In the genomic region with DNA sequence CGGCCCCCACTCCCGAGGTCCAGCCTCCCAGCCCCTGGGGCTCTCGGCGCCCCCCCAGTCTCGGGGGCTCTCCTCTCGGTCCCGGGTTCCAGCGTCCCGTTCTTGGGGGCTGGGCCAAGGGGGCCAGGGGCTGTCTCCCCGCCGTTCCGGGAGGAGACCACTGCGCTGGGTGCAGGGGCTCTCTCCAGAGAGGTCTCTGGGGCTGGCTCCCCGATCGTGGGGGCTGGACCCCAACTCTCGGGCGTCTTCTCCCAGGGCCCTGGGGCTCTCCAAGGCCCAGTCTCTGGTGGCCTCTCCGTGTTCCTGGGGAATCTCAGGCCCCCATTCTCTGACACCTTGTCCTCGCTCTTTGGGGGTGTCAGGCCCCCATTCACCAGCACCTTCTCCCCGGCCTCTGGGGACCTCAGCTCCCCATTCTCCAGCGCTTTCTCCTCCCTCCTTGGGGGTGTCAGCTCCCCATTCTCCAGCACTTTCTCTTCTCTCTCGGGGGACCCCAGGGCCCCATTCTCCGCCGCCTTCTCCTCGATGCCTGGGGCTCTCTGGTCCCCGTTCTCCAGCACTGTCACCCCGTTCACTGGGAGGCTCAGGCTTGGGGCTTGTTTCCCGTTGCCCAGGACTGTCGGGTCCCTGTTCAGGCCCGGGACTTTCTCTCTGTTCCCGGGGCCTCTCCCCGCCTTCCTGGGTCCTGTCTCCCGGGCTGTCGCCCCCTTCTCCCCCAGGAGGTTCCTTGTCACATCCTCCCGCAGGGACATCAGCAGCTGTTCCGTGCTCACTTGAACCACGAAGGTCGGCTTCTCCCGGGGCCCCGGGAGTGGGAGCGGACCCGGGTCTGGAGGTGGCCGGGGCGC, we compare ENCODE assay signal across 1 cellular context.
A peak's percentile ranks its signal among the peaks of the same experiment; 100 is the strongest.
TF ChIP-seq lines count a peak whose summit lies in the region.

No MANE protein-coding gene starts in this region.

TF ChIP-seq in HepG2, 621 proteins besides CTCF, POLR2A, EP300 and RAD21 (continues in another document):
- TF ChIP-seq YEATS2 (CRISPR knock-in tag; IDR thresholded peaks at IDR 0.05; ENCODE audit: borderline replicate concordance) (no peak), ZFAT (CRISPR knock-in tag; conservative IDR thresholded peaks at IDR 0.05) (no peak), ZNF503 (CRISPR knock-in tag; IDR thresholded peaks at IDR 0.05) (no peak), EZH2 (conservative IDR thresholded peaks at IDR 0.05; ENCODE audit: low read depth, low read length) (no peak), PHF20 (CRISPR knock-in tag; IDR thresholded peaks at IDR 0.05) (no peak), ZNF317 (CRISPR knock-in tag; IDR thresholded peaks at IDR 0.05) (no peak), ZIK1 (CRISPR knock-in tag; IDR thresholded peaks at IDR 0.05; ENCODE audit: borderline replicate concordance, low read depth) (no peak), SNAI1 (CRISPR knock-in tag; IDR thresholded peaks at IDR 0.05; ENCODE audit: borderline replicate concordance) (no peak), MEIS2 (CRISPR knock-in tag; IDR thresholded peaks at IDR 0.05) (no peak), ZNF513 (CRISPR knock-in tag; conservative IDR thresholded peaks at IDR 0.05) (no peak), RNF2 (conservative IDR thresholded peaks at IDR 0.05; ENCODE audit: low read depth) (no peak), NPAS2 (CRISPR knock-in tag; IDR thresholded peaks at IDR 0.05; ENCODE audit: borderline replicate concordance) (no peak), ZNF407 (CRISPR knock-in tag; IDR thresholded peaks at IDR 0.05; ENCODE audit: not compliant biosample characterization) (no peak), THYN1 (CRISPR knock-in tag; IDR thresholded peaks at IDR 0.05; ENCODE audit: borderline replicate concordance, low read depth) (no peak), FOXC1 (CRISPR knock-in tag; IDR thresholded peaks at IDR 0.05; ENCODE audit: borderline replicate concordance) (no peak), ZNF34 (CRISPR knock-in tag; IDR thresholded peaks at IDR 0.05; ENCODE audit: borderline replicate concordance) (no peak), ZNF577 (CRISPR knock-in tag; IDR thresholded peaks at IDR 0.05; ENCODE audit: borderline replicate concordance, low read depth) (no peak), ZNF607 (CRISPR knock-in tag; IDR thresholded peaks at IDR 0.05; ENCODE audit: borderline replicate concordance) (no peak), ZNF569 (CRISPR knock-in tag; IDR thresholded peaks at IDR 0.05; ENCODE audit: borderline replicate concordance) (no peak), ZNF616 (CRISPR knock-in tag; IDR thresholded peaks at IDR 0.05; ENCODE audit: low read depth) (no peak), KLF13 (CRISPR knock-in tag; IDR thresholded peaks at IDR 0.05) (no peak), ZBTB20 (CRISPR knock-in tag; IDR thresholded peaks at IDR 0.05; ENCODE audit: borderline replicate concordance, low read depth) (no peak), SMARCE1 (IDR thresholded peaks at IDR 0.05; ENCODE audit: borderline replicate concordance) (no peak), ZNF629 (CRISPR knock-in tag; conservative IDR thresholded peaks at IDR 0.05) (no peak)
- TF ChIP-seq, protein P1, sequence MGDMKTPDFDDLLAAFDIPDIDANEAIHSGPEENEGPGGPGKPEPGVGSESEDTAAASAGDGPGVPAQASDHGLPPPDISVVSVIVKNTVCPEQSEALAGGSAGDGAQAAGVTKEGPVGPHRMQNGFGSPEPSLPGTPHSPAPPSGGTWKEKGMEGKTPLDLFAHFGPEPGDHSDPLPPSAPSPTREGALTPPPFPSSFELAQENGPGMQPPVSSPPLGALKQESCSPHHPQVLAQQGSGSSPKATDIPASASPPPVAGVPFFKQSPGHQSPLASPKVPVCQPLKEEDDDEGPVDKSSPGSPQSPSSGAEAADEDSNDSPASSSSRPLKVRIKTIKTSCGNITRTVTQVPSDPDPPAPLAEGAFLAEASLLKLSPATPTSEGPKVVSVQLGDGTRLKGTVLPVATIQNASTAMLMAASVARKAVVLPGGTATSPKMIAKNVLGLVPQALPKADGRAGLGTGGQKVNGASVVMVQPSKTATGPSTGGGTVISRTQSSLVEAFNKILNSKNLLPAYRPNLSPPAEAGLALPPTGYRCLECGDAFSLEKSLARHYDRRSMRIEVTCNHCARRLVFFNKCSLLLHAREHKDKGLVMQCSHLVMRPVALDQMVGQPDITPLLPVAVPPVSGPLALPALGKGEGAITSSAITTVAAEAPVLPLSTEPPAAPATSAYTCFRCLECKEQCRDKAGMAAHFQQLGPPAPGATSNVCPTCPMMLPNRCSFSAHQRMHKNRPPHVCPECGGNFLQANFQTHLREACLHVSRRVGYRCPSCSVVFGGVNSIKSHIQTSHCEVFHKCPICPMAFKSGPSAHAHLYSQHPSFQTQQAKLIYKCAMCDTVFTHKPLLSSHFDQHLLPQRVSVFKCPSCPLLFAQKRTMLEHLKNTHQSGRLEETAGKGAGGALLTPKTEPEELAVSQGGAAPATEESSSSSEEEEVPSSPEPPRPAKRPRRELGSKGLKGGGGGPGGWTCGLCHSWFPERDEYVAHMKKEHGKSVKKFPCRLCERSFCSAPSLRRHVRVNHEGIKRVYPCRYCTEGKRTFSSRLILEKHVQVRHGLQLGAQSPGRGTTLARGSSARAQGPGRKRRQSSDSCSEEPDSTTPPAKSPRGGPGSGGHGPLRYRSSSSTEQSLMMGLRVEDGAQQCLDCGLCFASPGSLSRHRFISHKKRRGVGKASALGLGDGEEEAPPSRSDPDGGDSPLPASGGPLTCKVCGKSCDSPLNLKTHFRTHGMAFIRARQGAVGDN (CRISPR knock-in tag; IDR thresholded peaks at IDR 0.05) = peak; percentile 21; the same call in 1 of the 2 replicates
- TF ChIP-seq, protein P2, sequence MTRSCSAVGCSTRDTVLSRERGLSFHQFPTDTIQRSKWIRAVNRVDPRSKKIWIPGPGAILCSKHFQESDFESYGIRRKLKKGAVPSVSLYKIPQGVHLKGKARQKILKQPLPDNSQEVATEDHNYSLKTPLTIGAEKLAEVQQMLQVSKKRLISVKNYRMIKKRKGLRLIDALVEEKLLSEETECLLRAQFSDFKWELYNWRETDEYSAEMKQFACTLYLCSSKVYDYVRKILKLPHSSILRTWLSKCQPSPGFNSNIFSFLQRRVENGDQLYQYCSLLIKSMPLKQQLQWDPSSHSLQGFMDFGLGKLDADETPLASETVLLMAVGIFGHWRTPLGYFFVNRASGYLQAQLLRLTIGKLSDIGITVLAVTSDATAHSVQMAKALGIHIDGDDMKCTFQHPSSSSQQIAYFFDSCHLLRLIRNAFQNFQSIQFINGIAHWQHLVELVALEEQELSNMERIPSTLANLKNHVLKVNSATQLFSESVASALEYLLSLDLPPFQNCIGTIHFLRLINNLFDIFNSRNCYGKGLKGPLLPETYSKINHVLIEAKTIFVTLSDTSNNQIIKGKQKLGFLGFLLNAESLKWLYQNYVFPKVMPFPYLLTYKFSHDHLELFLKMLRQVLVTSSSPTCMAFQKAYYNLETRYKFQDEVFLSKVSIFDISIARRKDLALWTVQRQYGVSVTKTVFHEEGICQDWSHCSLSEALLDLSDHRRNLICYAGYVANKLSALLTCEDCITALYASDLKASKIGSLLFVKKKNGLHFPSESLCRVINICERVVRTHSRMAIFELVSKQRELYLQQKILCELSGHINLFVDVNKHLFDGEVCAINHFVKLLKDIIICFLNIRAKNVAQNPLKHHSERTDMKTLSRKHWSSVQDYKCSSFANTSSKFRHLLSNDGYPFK (CRISPR knock-in tag; IDR thresholded peaks at IDR 0.05; ENCODE audit: borderline replicate concordance) = 0 out of 2 replicates have a peak, but pooled peaks have one; percentile 5
- TF ChIP-seq, protein P3, sequence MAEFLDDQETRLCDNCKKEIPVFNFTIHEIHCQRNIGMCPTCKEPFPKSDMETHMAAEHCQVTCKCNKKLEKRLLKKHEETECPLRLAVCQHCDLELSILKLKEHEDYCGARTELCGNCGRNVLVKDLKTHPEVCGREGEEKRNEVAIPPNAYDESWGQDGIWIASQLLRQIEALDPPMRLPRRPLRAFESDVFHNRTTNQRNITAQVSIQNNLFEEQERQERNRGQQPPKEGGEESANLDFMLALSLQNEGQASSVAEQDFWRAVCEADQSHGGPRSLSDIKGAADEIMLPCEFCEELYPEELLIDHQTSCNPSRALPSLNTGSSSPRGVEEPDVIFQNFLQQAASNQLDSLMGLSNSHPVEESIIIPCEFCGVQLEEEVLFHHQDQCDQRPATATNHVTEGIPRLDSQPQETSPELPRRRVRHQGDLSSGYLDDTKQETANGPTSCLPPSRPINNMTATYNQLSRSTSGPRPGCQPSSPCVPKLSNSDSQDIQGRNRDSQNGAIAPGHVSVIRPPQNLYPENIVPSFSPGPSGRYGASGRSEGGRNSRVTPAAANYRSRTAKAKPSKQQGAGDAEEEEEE (CRISPR knock-in tag; IDR thresholded peaks at IDR 0.05; ENCODE audit: borderline replicate concordance) = no peak
- TF ChIP-seq, protein P4, sequence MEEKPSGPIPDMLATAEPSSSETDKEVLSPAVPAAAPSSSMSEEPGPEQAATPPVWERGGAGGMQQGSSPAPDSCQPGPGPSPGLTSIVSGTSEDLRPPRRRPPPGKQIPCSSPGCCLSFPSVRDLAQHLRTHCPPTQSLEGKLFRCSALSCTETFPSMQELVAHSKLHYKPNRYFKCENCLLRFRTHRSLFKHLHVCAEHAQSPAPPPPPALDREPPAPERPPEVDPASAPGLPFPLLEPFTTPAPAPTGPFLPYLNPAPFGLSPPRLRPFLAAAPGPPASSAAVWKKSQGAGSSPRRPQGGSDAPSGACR (CRISPR knock-in tag; IDR thresholded peaks at IDR 0.05) = no peak
